In genomic region chr21:29233611-29234540, GRCh38 we compare ENCODE assay signal across 10 cellular contexts.
A peak's percentile ranks its signal among the peaks of the same experiment; 100 is the strongest.
DNase-seq lines count a peak whose midpoint lies in the region; ATAC-seq and TF ChIP-seq lines count a peak whose summit lies in the region.
"Had no signal": no experiment of that assay in that cellular context is flagged by ENCODE, and none has a peak within 500 bp of the region (broad histone marks: within the 10 kb centered on the region; RNA-seq: fewer than 3 reads in every experiment).

No MANE protein-coding gene starts in this region.

- peak overlapping the region; percentile 65 for H3K27ac Mint-ChIP-seq in activated naive CD8-positive, alpha-beta T cell treated with anti-CD3 and anti-CD28 coated beads for 36 hours
- H3K27ac Mint-ChIP-seq in activated T-helper 2 cell treated with anti-CD3 and anti-CD28 coated beads, Interferon-gamma antibody, Interleukin-2, Interleukin-4, amounts not matched to agents 10 μg/mL and 5 μg/mL and 100 μg/mL, durations not matched to agents 14 hours and 24 hours and 36 hours: no peak overlapping the region
- H3K27ac Mint-ChIP-seq: nephron had no signal

- DNase-seq in GM06990 (ENCODE audit: extremely low read depth, insufficient read length): peak; percentile 73
- peak; percentile 43 for DNase-seq in activated naive CD8-positive, alpha-beta T cell treated with anti-CD3 and anti-CD28 coated beads for 36 hours
- DNase-seq in NCI-H1092 treated with DMSO at 0.1 percent for 48 hours (lab: John Stamatoyannopoulos, UW): no peak
- DNase-seq in activated T-helper 2 cell treated with anti-CD3 and anti-CD28 coated beads, Interferon-gamma antibody, Interleukin-2, Interleukin-4, amounts not matched to agents 10 μg/mL and 5 μg/mL and 100 μg/mL, durations not matched to agents 14 hours and 24 hours and 36 hours (ENCODE audit: low spot score): no peak
- no peak for DNase-seq in SHP77 treated with DMSO at 0.1 percent for 48 hours (lab: John Stamatoyannopoulos, UW)
- no peak for DNase-seq in head of caudate nucleus

- peaks cover 5% of the 10 kb centered on the region for H3K27me3 Mint-ChIP-seq in activated naive CD8-positive, alpha-beta T cell treated with anti-CD3 and anti-CD28 coated beads for 36 hours
- peaks cover 55% of the 10 kb centered on the region for H3K27me3 Mint-ChIP-seq in activated T-helper 2 cell treated with anti-CD3 and anti-CD28 coated beads, Interferon-gamma antibody, Interleukin-2, Interleukin-4, amounts not matched to agents 10 μg/mL and 5 μg/mL and 100 μg/mL, durations not matched to agents 14 hours and 24 hours and 36 hours (ENCODE audit: low read depth)

- H3K4me1 Mint-ChIP-seq in activated naive CD8-positive, alpha-beta T cell treated with anti-CD3 and anti-CD28 coated beads for 36 hours: peaks cover 44% of the 10 kb centered on the region
- peaks cover 32% of the 10 kb centered on the region for H3K4me1 Mint-ChIP-seq in activated T-helper 2 cell treated with anti-CD3 and anti-CD28 coated beads, Interferon-gamma antibody, Interleukin-2, Interleukin-4, amounts not matched to agents 10 μg/mL and 5 μg/mL and 100 μg/mL, durations not matched to agents 14 hours and 24 hours and 36 hours (ENCODE audit: low read depth)

- no peaks in the 10 kb centered on the region for H3K27me3 ChIP-seq in GM06990 (replicated peaks; ENCODE audit: control insufficient read depth, insufficient read depth, low read length)
- H3K27me3 ChIP-seq: cardiac muscle cell had no signal

- intact Hi-C loops in activated T-helper 2 cell treated with anti-CD3 and anti-CD28 coated beads, Interferon-gamma antibody, Interleukin-2, Interleukin-4, amounts not matched to agents 10 μg/mL and 5 μg/mL and 100 μg/mL, durations not matched to agents 14 hours and 24 hours and 36 hours (cut with micrococcal nuclease): loop anchor here (1.0 to 5.0 kb wide), 6 partner anchors 11 to 142 kb away; partner anchors contain the start of gene BACH1
- intact Hi-C loops in head of caudate nucleus (cut with DNase I): no loop called here

- ATAC-seq in GM19395 (IDR thresholded peaks at IDR 0.05; ENCODE audit: unreplicated experiment) (peak; percentile 57), HG03135 (IDR thresholded peaks at IDR 0.05; ENCODE audit: unreplicated experiment) (peak; percentile 63)

- H3K4me3 Mint-ChIP-seq in activated naive CD8-positive, alpha-beta T cell treated with anti-CD3 and anti-CD28 coated beads for 36 hours: no peak overlapping the region
- no peak overlapping the region for H3K4me3 Mint-ChIP-seq in activated T-helper 2 cell treated with anti-CD3 and anti-CD28 coated beads, Interferon-gamma antibody, Interleukin-2, Interleukin-4, amounts not matched to agents 10 μg/mL and 5 μg/mL and 100 μg/mL, durations not matched to agents 14 hours and 24 hours and 36 hours (ENCODE audit: low read depth)
- H3K4me3 Mint-ChIP-seq: nephron had no signal

- no peak for TF ChIP-seq CTCF in GM06990 (IDR thresholded peaks at IDR 0.05; ENCODE audit: insufficient read depth, low read length, poor library complexity, severe bottlenecking)

- H3K36me3 ChIP-seq in GM06990 (ENCODE audit: control insufficient read depth, insufficient read depth, low read length): no peaks in the 10 kb centered on the region
- H3K36me3 ChIP-seq: cardiac muscle cell had no signal

- no peaks in the 10 kb centered on the region for H3K9me3 Mint-ChIP-seq in activated naive CD8-positive, alpha-beta T cell treated with anti-CD3 and anti-CD28 coated beads for 36 hours
- H3K9me3 Mint-ChIP-seq in activated T-helper 2 cell treated with anti-CD3 and anti-CD28 coated beads, Interferon-gamma antibody, Interleukin-2, Interleukin-4, amounts not matched to agents 10 μg/mL and 5 μg/mL and 100 μg/mL, durations not matched to agents 14 hours and 24 hours and 36 hours: no peaks in the 10 kb centered on the region
- H3K9me3 Mint-ChIP-seq: nephron had no signal

- H3K4me3 ChIP-seq in GM06990 (replicated peaks; ENCODE audit: low read depth, low read length): no peak overlapping the region
- H3K4me3 ChIP-seq: cardiac muscle cell had no signal

- no peaks in the 10 kb centered on the region for H3K36me3 Mint-ChIP-seq in activated naive CD8-positive, alpha-beta T cell treated with anti-CD3 and anti-CD28 coated beads for 36 hours
- no peaks in the 10 kb centered on the region for H3K36me3 Mint-ChIP-seq in activated T-helper 2 cell treated with anti-CD3 and anti-CD28 coated beads, Interferon-gamma antibody, Interleukin-2, Interleukin-4, amounts not matched to agents 10 μg/mL and 5 μg/mL and 100 μg/mL, durations not matched to agents 14 hours and 24 hours and 36 hours (ENCODE audit: low read depth)

Comparison
In these comparisons a context has a peak if more than half of its experiments do, and no peak if none do; other contexts are left out.
1. DNase-seq: peak in GM06990 (single experiment) and activated naive CD8-positive, alpha-beta T cell treated with anti-CD3 and anti-CD28 coated beads for 36 hours (single experiment); none in NCI-H1092 treated with DMSO at 0.1 percent for 48 hours (single experiment), activated T-helper 2 cell treated with anti-CD3 and anti-CD28 coated beads, Interferon-gamma antibody, Interleukin-2, Interleukin-4, amounts not matched to agents 10 μg/mL and 5 μg/mL and 100 μg/mL, durations not matched to agents 14 hours and 24 hours and 36 hours (single experiment), SHP77 treated with DMSO at 0.1 percent for 48 hours (single experiment) and head of caudate nucleus (0 of 42).